In the genomic region with DNA sequence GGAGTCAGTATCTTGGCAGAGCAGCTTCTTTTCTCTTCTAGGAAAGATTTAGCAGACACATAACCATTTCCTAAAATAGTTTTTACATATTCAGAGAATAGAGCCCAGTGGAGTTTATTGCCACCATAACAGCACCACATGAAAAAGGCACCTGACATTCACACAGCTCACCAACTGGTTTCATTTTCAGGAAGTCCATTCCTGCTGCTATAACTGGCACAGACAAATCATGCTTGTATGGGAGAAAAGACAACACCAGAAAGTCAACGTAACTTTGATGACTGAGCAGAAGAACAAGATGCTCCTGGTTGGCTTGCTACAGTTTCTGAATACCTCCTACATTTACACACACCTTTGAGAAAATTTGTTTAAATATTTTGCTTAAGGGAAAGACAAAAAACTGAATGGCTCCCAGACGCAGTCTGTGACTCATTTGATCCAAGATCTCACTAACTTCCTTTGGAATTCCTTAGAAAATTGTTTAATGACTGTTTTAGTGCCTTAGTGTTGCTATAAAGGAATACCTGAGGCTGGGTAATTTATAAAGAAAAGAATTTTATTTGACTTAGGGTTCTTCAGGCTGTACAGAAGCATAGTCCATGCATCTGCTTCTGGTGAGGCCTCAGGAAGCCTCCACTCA, we compare ENCODE assay signal across 20 cellular contexts.
"Had no signal": no experiment of that assay in that cellular context is flagged by ENCODE, and none has a peak within 500 bp of the region (broad histone marks: within the 10 kb centered on the region; RNA-seq: fewer than 3 reads in every experiment).

No MANE protein-coding gene starts in this region.

- H3K4me3 ChIP-seq: esophagus squamous epithelium, left ventricle myocardium inferior, lower lobe of right lung, neural progenitor cell, ovary, right atrium auricular region, sigmoid colon, skin epidermis, stomach had no signal

- H3K9ac ChIP-seq: neural progenitor cell had no signal

- H3K4me3 Mint-ChIP-seq: natural killer cell treated with Interleukin-12 subunit alpha and Interleukin-12 subunit beta and Interleukin-15 and Interleukin-18, amount 100 ng/mL, for 72 hours; neural progenitor cell had no signal

- H3K36me3 ChIP-seq: esophagus squamous epithelium, left ventricle myocardium inferior, lower lobe of right lung, neural progenitor cell, ovary, right atrium auricular region, sigmoid colon, stomach had no signal

- H3K27me3 ChIP-seq: esophagus squamous epithelium, neural progenitor cell, ovary, right atrium auricular region, sigmoid colon, stomach had no signal

- H3K4me1 ChIP-seq: esophagus squamous epithelium, left ventricle myocardium inferior, lower lobe of right lung, right atrium auricular region, sigmoid colon, stomach had no signal

- H3K9me3 ChIP-seq: esophagus squamous epithelium, lower lobe of right lung, ovary, right atrium auricular region, sigmoid colon, stomach had no signal

- H3K4me1 Mint-ChIP-seq: neural progenitor cell had no signal

- H3K27ac Mint-ChIP-seq: natural killer cell treated with Interleukin-12 subunit alpha and Interleukin-12 subunit beta and Interleukin-15 and Interleukin-18, amount 100 ng/mL, for 72 hours; neural progenitor cell had no signal

- ATAC-seq: left cardiac atrium; lower lobe of right lung; natural killer cell treated with Interleukin-12 subunit alpha and Interleukin-12 subunit beta and Interleukin-15 and Interleukin-18, amount 100 ng/mL, for 72 hours had no signal

- H3K36me3 Mint-ChIP-seq: neural progenitor cell had no signal

- H3K4me2 ChIP-seq: neural progenitor cell had no signal

- H2AFZ ChIP-seq: neural progenitor cell had no signal

- DNase-seq: effector memory CD4-positive, alpha-beta T cell; esophagus squamous epithelium; foreskin fibroblast; hippocampal formation; left cardiac atrium; left ventricle myocardium inferior; lower lobe of right lung; mesenchymal stem cell; midbrain; nucleus accumbens; ovary; sigmoid colon; stimulated activated CD4-positive, alpha-beta T cell treated with anti-CD3 and anti-CD28 coated beads, Interleukin-12 subunit alpha, Interleukin-12 subunit beta, amount 100 ng/mL, for 4 hours; stimulated activated naive CD4-positive, alpha-beta T cell; stomach; substantia nigra had no signal

- H3K27ac ChIP-seq: esophagus squamous epithelium, left ventricle myocardium inferior, lower lobe of right lung, neural progenitor cell, ovary, right atrium auricular region, sigmoid colon, skin epidermis, stomach had no signal

- H3K27me3 Mint-ChIP-seq: natural killer cell treated with Interleukin-12 subunit alpha and Interleukin-12 subunit beta and Interleukin-15 and Interleukin-18, amount 100 ng/mL, for 72 hours had no signal
